In the genomic region with DNA sequence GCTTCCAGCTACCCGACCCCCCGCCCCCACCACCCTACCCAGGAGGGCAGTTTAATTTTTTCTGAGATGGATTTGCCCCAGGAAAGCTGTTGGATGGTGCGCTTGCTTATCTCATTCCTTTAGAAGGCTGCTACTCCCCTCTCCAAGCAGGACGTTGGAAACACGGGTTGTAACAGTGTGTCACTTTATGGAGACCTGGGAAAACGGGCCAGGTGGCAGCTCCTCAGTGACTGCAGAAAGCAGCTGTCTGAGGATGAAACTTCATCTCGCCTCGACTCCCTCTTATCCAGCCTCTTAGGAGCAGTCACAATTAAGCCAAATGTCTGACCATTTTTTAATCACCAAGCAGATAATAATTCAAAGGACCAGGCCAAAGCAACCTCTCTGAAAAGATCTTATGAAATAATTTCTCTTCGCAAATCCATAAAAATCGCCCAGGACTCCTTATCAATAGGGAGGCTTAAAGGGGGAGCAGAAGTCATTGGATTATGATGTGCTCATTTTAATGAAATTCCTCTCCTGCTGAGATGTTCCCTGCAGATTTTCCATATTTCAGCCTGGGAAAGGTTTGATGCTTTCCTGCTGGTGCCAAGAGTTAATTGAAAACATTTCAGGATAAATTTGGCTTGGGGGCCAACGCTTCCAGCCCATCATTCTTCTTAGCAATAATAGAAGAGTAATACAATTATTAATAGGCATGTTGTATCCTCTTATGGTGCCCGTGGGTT, we compare ENCODE assay signal across 19 cellular contexts. TPM values are rescaled to one million over a fixed set of nuclear protein-coding genes. Genes with fewer than 3 reads are reported as not detected.
A peak's percentile ranks its signal among the peaks of the same experiment; 100 is the strongest.
DNase-seq lines count a peak whose midpoint lies in the region; ATAC-seq and TF ChIP-seq lines count a peak whose summit lies in the region.
"Had no signal": no experiment of that assay in that cellular context is flagged by ENCODE, and none has a peak within 500 bp of the region (broad histone marks: within the 10 kb centered on the region; RNA-seq: fewer than 3 reads in every experiment).

No MANE protein-coding gene starts in this region.

- H3K27ac Mint-ChIP-seq in GM23338 = no peak overlapping the region
- H3K27ac Mint-ChIP-seq in nephron progenitor cell = peak overlapping the region; percentile 6
- H3K27ac Mint-ChIP-seq: CD4-positive, CD25-positive, alpha-beta regulatory T cell had no signal

- no peak overlapping the region for H3K4me2 ChIP-seq in SK-N-SH
- no peak overlapping the region for H3K4me2 ChIP-seq in GM23338

- H3K9ac ChIP-seq in SK-N-SH = no peak overlapping the region

- H3K79me2 ChIP-seq in SK-N-SH (ENCODE audit: insufficient read depth) (no peaks in the 10 kb centered on the region), GM23338 (replicated peaks; ENCODE audit: insufficient read depth) (no peaks in the 10 kb centered on the region)

- H3K36me3 ChIP-seq in SK-N-SH (replicated peaks in 1 of 2; ENCODE audit: control insufficient read depth in 1 of 2, insufficient read depth in 2 of 2, low read length in 1 of 2) (no peaks in the 10 kb centered on the region), GM23338 (ENCODE audit: insufficient read depth) (no peaks in the 10 kb centered on the region)
- H3K36me3 ChIP-seq: BE2C had no signal

- H3K27me3 Mint-ChIP-seq in GM23338 (ENCODE audit: insufficient read depth, low read depth, poor library complexity) (peaks cover 2% of the 10 kb centered on the region), nephron progenitor cell (ENCODE audit: low read depth, poor library complexity) (peaks cover 3% of the 10 kb centered on the region)

- H3F3A ChIP-seq in SK-N-SH (replicated peaks; ENCODE audit: insufficient read depth) (no peaks in the 10 kb centered on the region), GM23338 (replicated peaks; ENCODE audit: low read depth) (no peaks in the 10 kb centered on the region)

- ATAC-seq in SK-N-SH treated with all-trans-retinoic acid at 6 μM for 48 hours = no peak
- no peak for ATAC-seq in GM23338
- no peak for ATAC-seq in GM21390 (IDR thresholded peaks at IDR 0.05; ENCODE audit: unreplicated experiment)

- peak; percentile 20 for DNase-seq in SK-N-SH
- DNase-seq in GM23338 (ENCODE audit: low spot score) = no peak
- peak; percentile 6 for DNase-seq in fibroblast of gingiva (ENCODE audit: low read depth)
- DNase-seq in nephron progenitor cell = no peak
- no peak for DNase-seq in T1000 (lab: John Stamatoyannopoulos, UW)
- no peak for DNase-seq in NOMO-1 (lab: John Stamatoyannopoulos, UW; ENCODE audit: unreplicated experiment in 2 of 2)
- DNase-seq: BE2C; CD4-positive, CD25-positive, alpha-beta regulatory T cell; COR-L47; DMS153; GF-D8; KBM-7; NCI-H1105; NCI-H2081; NCI-H510A; NCI-H82; SIG-M5 had no signal

- H2AFZ ChIP-seq in SK-N-SH (ENCODE audit: low read depth) (no peak overlapping the region; the same call in 1 of the 2 replicates), GM23338 (peak overlapping the region; percentile 83)

- H3K4me3 ChIP-seq in SK-N-SH (ENCODE audit: low read depth in 2 of 2, low read length in 1 of 2) = no peak overlapping the region
- no peak overlapping the region for H3K4me3 ChIP-seq in GM23338

- H3K4me1 ChIP-seq in SK-N-SH (ENCODE audit: control insufficient read depth in 1 of 2, insufficient read depth in 2 of 2, low read depth in 1 of 2, low read length in 1 of 2) = peaks cover 0 to 7% of the 10 kb centered on the region in 2 experiments; a peak in 3 of 4 replicates
- H3K4me1 ChIP-seq in GM23338 (ENCODE audit: insufficient read depth) = no peaks in the 10 kb centered on the region
- H3K4me1 ChIP-seq: BE2C had no signal

- no peak for TF ChIP-seq RAD21 in SK-N-SH (IDR thresholded peaks at IDR 0.05; ENCODE audit: low read length)

- H3K4me1 Mint-ChIP-seq in GM23338 (peaks cover 11% of the 10 kb centered on the region), nephron progenitor cell (peaks cover 54% of the 10 kb centered on the region)

- TF ChIP-seq CTCF in SK-N-SH (IDR thresholded peaks at IDR 0.05) (no peak), GM23338 (conservative IDR thresholded peaks at IDR 0.05; ENCODE audit: low read depth in 2 of 2) (no peak), nephron progenitor cell (IDR thresholded peaks at IDR 0.05) (no peak)

- CTCF ChIA-PET in SK-N-SH (lab: Yijun Ruan, JAX) = no interaction called here

- no peaks in the 10 kb centered on the region for H3K9me3 ChIP-seq in SK-N-SH
- H3K9me3 ChIP-seq: BE2C had no signal

- H3K4me3 Mint-ChIP-seq in GM23338 (no peak overlapping the region), nephron progenitor cell (peak overlapping the region; percentile 35)
- H3K4me3 Mint-ChIP-seq: CD4-positive, CD25-positive, alpha-beta regulatory T cell had no signal

- no peaks in the 10 kb centered on the region for H3K27me3 ChIP-seq in SK-N-SH (ENCODE audit: insufficient read depth)
- no peaks in the 10 kb centered on the region for H3K27me3 ChIP-seq in GM23338 (ENCODE audit: insufficient read depth)
- H3K27me3 ChIP-seq: BE2C had no signal

- TF ChIP-seq EP300 in SK-N-SH (IDR thresholded peaks at IDR 0.05; ENCODE audit: borderline replicate concordance in 1 of 2, low read depth in 1 of 2, low read length in 1 of 2) = no peak

- H3K9me2 ChIP-seq in SK-N-SH (no peaks in the 10 kb centered on the region), GM23338 (ENCODE audit: insufficient read depth) (peaks cover 4% of the 10 kb centered on the region; the same call in 1 of the 2 replicates)

- H3K27ac ChIP-seq in SK-N-SH (ENCODE audit: low read depth in 2 of 2, low read length in 1 of 2) (no peak overlapping the region; a peak in 1 of 4 replicates), GM23338 (ENCODE audit: low read depth) (no peak overlapping the region)

- H4K20me1 ChIP-seq in SK-N-SH (ENCODE audit: insufficient read depth) (no peaks in the 10 kb centered on the region), GM23338 (replicated peaks; ENCODE audit: insufficient read depth) (no peaks in the 10 kb centered on the region)

- no peaks in the 10 kb centered on the region for H3K36me3 Mint-ChIP-seq in GM23338 (ENCODE audit: low read depth)
- peaks cover 6% of the 10 kb centered on the region for H3K36me3 Mint-ChIP-seq in nephron progenitor cell (ENCODE audit: low read depth)
- H3K36me3 Mint-ChIP-seq: CD4-positive, CD25-positive, alpha-beta regulatory T cell had no signal

- H3K9me3 Mint-ChIP-seq in GM23338 (no peaks in the 10 kb centered on the region), nephron progenitor cell (peaks cover 6% of the 10 kb centered on the region)

- WGBS in SK-N-SH (ENCODE audit: low lambda C conversion rate) = 61% methylated on average over 12 of the region's 12 CpGs

- POLR2A ChIA-PET in SK-N-SH (lab: Yijun Ruan, JAX) = no interaction called here

TF ChIP-seq in SK-N-SH, 30 proteins besides CTCF, POLR2A, EP300 and RAD21:
- TF ChIP-seq FOXM1 (IDR thresholded peaks at IDR 0.05; ENCODE audit: low read depth) (no peak), TCF12 (IDR thresholded peaks at IDR 0.05) (peak; percentile 48)

TF ChIP-seq in SK-N-SH treated with all-trans-retinoic acid at 6 μM for 48 hours, 23 proteins besides CTCF, POLR2A, EP300 and RAD21:
- no peak for TF ChIP-seq ZFP3 (CRISPR knock-in tag; IDR thresholded peaks at IDR 0.05)
- TF ChIP-seq SNAI2 (CRISPR knock-in tag; IDR thresholded peaks at IDR 0.05) = no peak
- TF ChIP-seq BACH2 (CRISPR knock-in tag; IDR thresholded peaks at IDR 0.05; ENCODE audit: borderline replicate concordance) = no peak
- no peak for TF ChIP-seq ZNF8 (CRISPR knock-in tag; IDR thresholded peaks at IDR 0.05)

TF ChIP-seq in GM23338, 12 proteins besides CTCF, POLR2A, EP300 and RAD21 (continues in another document):
- TF ChIP-seq EZH2phosphoT487 (IDR thresholded peaks at IDR 0.05; ENCODE audit: unreplicated experiment) (no peak), ZNF331 (CRISPR knock-in tag; IDR thresholded peaks at IDR 0.05; ENCODE audit: low read depth) (no peak), POLR2AphosphoS5 (IDR thresholded peaks at IDR 0.05; ENCODE audit: low read depth) (no peak)
- TF ChIP-seq, protein P1, sequence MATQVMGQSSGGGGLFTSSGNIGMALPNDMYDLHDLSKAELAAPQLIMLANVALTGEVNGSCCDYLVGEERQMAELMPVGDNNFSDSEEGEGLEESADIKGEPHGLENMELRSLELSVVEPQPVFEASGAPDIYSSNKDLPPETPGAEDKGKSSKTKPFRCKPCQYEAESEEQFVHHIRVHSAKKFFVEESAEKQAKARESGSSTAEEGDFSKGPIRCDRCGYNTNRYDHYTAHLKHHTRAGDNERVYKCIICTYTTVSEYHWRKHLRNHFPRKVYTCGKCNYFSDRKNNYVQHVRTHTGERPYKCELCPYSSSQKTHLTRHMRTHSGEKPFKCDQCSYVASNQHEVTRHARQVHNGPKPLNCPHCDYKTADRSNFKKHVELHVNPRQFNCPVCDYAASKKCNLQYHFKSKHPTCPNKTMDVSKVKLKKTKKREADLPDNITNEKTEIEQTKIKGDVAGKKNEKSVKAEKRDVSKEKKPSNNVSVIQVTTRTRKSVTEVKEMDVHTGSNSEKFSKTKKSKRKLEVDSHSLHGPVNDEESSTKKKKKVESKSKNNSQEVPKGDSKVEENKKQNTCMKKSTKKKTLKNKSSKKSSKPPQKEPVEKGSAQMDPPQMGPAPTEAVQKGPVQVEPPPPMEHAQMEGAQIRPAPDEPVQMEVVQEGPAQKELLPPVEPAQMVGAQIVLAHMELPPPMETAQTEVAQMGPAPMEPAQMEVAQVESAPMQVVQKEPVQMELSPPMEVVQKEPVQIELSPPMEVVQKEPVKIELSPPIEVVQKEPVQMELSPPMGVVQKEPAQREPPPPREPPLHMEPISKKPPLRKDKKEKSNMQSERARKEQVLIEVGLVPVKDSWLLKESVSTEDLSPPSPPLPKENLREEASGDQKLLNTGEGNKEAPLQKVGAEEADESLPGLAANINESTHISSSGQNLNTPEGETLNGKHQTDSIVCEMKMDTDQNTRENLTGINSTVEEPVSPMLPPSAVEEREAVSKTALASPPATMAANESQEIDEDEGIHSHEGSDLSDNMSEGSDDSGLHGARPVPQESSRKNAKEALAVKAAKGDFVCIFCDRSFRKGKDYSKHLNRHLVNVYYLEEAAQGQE (IDR thresholded peaks at IDR 0.05; ENCODE audit: unreplicated experiment) = no peak

RNA-seq across cellular contexts. Expression of a gene that starts 26.0 kb away (rescaled TPM):
- polyA plus RNA-seq in SK-N-SH (2012; rRNA removed) = 37.8 and 38.9 TPM in 2 replicates
- polyA plus RNA-seq in SK-N-SH (2012; cell fraction: cytosol; rRNA removed) = 31.7 and 34.2 TPM in 2 replicates
- 34.5 and 40.1 TPM in 2 replicates for polyA plus RNA-seq in SK-N-SH (2012; cell fraction: nucleus; rRNA removed)
- 6.1 and 7.7 TPM in 2 replicates for total RNA-seq in GM23338 (2014; rRNA removed; shearing (Covaris generic))
- 1.4 and 1.8 TPM in 2 replicates for polyA plus RNA-seq in GM23338 (2016; fragmentation: Nextera tagmentation; extraction: Ambion mirVana)

Comparison
In these comparisons a context has a peak if more than half of its experiments do, and no peak if none do; other contexts are left out.
1. DNase-seq: peak in SK-N-SH (single experiment) and fibroblast of gingiva (single experiment); none in GM23338 (single experiment), nephron progenitor cell (single experiment), T1000 (single experiment) and NOMO-1 (0 of 2).
2. RNA of a gene that starts 26.0 kb away (polyA plus RNA-seq): 31.7 to 40.1 TPM in SK-N-SH; 1.4 to 1.8 TPM in GM23338; every median in the first group is over 10 times any median in the second.